ENCODE assay signal across 1 cellular context in genomic region chr7:199465-200249, GRCh38.
TF ChIP-seq lines count a peak whose summit lies in the region.

No MANE protein-coding gene starts in this region.

TF ChIP-seq in HepG2, 621 proteins besides CTCF, POLR2A, EP300 and RAD21 (continues in another document):
- TF ChIP-seq ZNF652 (CRISPR knock-in tag; IDR thresholded peaks at IDR 0.05; ENCODE audit: borderline replicate concordance, low read depth), result no peak
- TF ChIP-seq POLR2G (IDR thresholded peaks at IDR 0.05; ENCODE audit: low read depth, low read length), result no peak
- TF ChIP-seq STAG1 (CRISPR knock-in tag; IDR thresholded peaks at IDR 0.05), result 0 out of 2 replicates have a peak, but pooled peaks have one; percentile 18
- TF ChIP-seq ZBTB33 (CRISPR knock-in tag; IDR thresholded peaks at IDR 0.05), result peak; percentile 89
- no peak for TF ChIP-seq ATF5 (CRISPR knock-in tag; IDR thresholded peaks at IDR 0.05; ENCODE audit: low read depth)
- no peak for TF ChIP-seq U2AF1 (optimal IDR thresholded peaks at IDR 0.05; ENCODE audit: low read depth, low read length)
- peak; percentile 46; the same call in 1 of the 2 replicates for TF ChIP-seq HOXA3 (CRISPR knock-in tag; IDR thresholded peaks at IDR 0.05)
- TF ChIP-seq HNF4A (CRISPR knock-in tag; IDR thresholded peaks at IDR 0.05), result peak; percentile 60
- TF ChIP-seq CSRNP1 (CRISPR knock-in tag; IDR thresholded peaks at IDR 0.05), result no peak
- 0 out of 2 replicates have a peak, but pooled peaks have one; percentile 22 for TF ChIP-seq MIXL1 (CRISPR knock-in tag; IDR thresholded peaks at IDR 0.05)
- no peak for TF ChIP-seq FOXA1 (IDR thresholded peaks at IDR 0.05)
- no peak for TF ChIP-seq FOXA1 (CRISPR knock-in tag; IDR thresholded peaks at IDR 0.05)
- no peak for TF ChIP-seq ZNF75D (CRISPR knock-in tag; IDR thresholded peaks at IDR 0.05; ENCODE audit: borderline replicate concordance)
- TF ChIP-seq ZNF790 (CRISPR knock-in tag; IDR thresholded peaks at IDR 0.05; ENCODE audit: borderline replicate concordance), result no peak
- TF ChIP-seq SOX13 (IDR thresholded peaks at IDR 0.05), result no peak
- TF ChIP-seq SOX13 (CRISPR knock-in tag; conservative IDR thresholded peaks at IDR 0.05 in 1 of 2, IDR thresholded peaks at IDR 0.05 in 1 of 2), result peak in 1 of 2 experiments; percentile 61; a peak in 2 of 4 replicates
- TF ChIP-seq PCBP1 (IDR thresholded peaks at IDR 0.05; ENCODE audit: borderline replicate concordance, low read depth, low read length), result no peak
- no peak for TF ChIP-seq RNF2 (conservative IDR thresholded peaks at IDR 0.05; ENCODE audit: low read depth)
- no peak for TF ChIP-seq ZNF17 (CRISPR knock-in tag; IDR thresholded peaks at IDR 0.05)
- no peak for TF ChIP-seq PBX3 (CRISPR knock-in tag; IDR thresholded peaks at IDR 0.05; ENCODE audit: borderline replicate concordance)
- no peak for TF ChIP-seq RFX5 (IDR thresholded peaks at IDR 0.05; ENCODE audit: low read depth, low read length)
- TF ChIP-seq ZNF614 (CRISPR knock-in tag; IDR thresholded peaks at IDR 0.05; ENCODE audit: borderline replicate concordance), result no peak
- no peak for TF ChIP-seq RBM39 (IDR thresholded peaks at IDR 0.05; ENCODE audit: low read depth, low read length, poor library complexity, severe bottlenecking)
- TF ChIP-seq ZNF713 (CRISPR knock-in tag; IDR thresholded peaks at IDR 0.05), result no peak
- no peak for TF ChIP-seq ARNTL (CRISPR knock-in tag; IDR thresholded peaks at IDR 0.05)
- 0 out of 2 replicates have a peak, but pooled peaks have one; percentile 54 for TF ChIP-seq TIGD3 (CRISPR knock-in tag; IDR thresholded peaks at IDR 0.05; ENCODE audit: borderline replicate concordance)
- peak; percentile 59 for TF ChIP-seq SOX5 (CRISPR knock-in tag; IDR thresholded peaks at IDR 0.05; ENCODE audit: borderline replicate concordance)
- peak; percentile 39; the same call in 1 of the 2 replicates for TF ChIP-seq HNF4G (IDR thresholded peaks at IDR 0.05; ENCODE audit: borderline replicate concordance, low read depth, low read length)
- TF ChIP-seq HNF4G (CRISPR knock-in tag; IDR thresholded peaks at IDR 0.05; ENCODE audit: borderline replicate concordance, low read depth), result no peak
- no peak for TF ChIP-seq ZBTB40 (IDR thresholded peaks at IDR 0.05)
- no peak for TF ChIP-seq ZBTB40 (CRISPR knock-in tag; IDR thresholded peaks at IDR 0.05)
- no peak for TF ChIP-seq MLXIP (CRISPR knock-in tag; IDR thresholded peaks at IDR 0.05; ENCODE audit: borderline replicate concordance)
- 0 out of 2 replicates have a peak, but pooled peaks have one; percentile 14 for TF ChIP-seq ZNF121 (CRISPR knock-in tag; IDR thresholded peaks at IDR 0.05)
- peak; percentile 46; the same call in 1 of the 2 replicates for TF ChIP-seq HDAC1 (CRISPR knock-in tag; IDR thresholded peaks at IDR 0.05)
- TF ChIP-seq ZNF44 (CRISPR knock-in tag; IDR thresholded peaks at IDR 0.05), result no peak
- no peak for TF ChIP-seq FOXA3 (CRISPR knock-in tag; IDR thresholded peaks at IDR 0.05)
- no peak for TF ChIP-seq ATF2 (CRISPR knock-in tag; IDR thresholded peaks at IDR 0.05)
- no peak for TF ChIP-seq MEIS2 (CRISPR knock-in tag; IDR thresholded peaks at IDR 0.05)
- TF ChIP-seq PHF20 (CRISPR knock-in tag; IDR thresholded peaks at IDR 0.05), result no peak
- no peak for TF ChIP-seq ZFP90 (CRISPR knock-in tag; IDR thresholded peaks at IDR 0.05; ENCODE audit: borderline replicate concordance)
